In genomic region chr4:57061395-57061794, GRCh38 we compare ENCODE assay signal across 18 cellular contexts. TPM values are rescaled to one million over a fixed set of nuclear protein-coding genes. Genes with fewer than 3 reads are reported as not detected.
DNase-seq lines count a peak whose midpoint lies in the region; ATAC-seq and TF ChIP-seq lines count a peak whose summit lies in the region.
"Had no signal": no experiment of that assay in that cellular context is flagged by ENCODE, and none has a peak within 500 bp of the region (broad histone marks: within the 10 kb centered on the region; RNA-seq: fewer than 3 reads in every experiment).

No MANE protein-coding gene starts in this region.

- DNase-seq in HFFc6, result no peak
- peak; percentile 76 for DNase-seq in astrocyte of the hippocampus (ENCODE audit: low read depth, low spot score)
- no peak for DNase-seq in lower lobe of right lung
- no peak for DNase-seq in upper lobe of right lung
- DNase-seq in DMS153 treated with DMSO at 0.1 percent for 48 hours (lab: John Stamatoyannopoulos, UW; ENCODE audit: unreplicated experiment), result no peak
- no peak for DNase-seq in GM23338 (ENCODE audit: low spot score)
- DNase-seq: activated CD4-positive, alpha-beta T cell treated with anti-CD3 and anti-CD28 coated beads, Interleukin-2, amount 10 ng/mL, durations not matched to agents 7 days and 5 days; activated naive CD4-positive, alpha-beta T cell treated with anti-CD3 and anti-CD28 coated beads, Interleukin-2, amount 50 U/mL, for 16 hours; activated T-cell treated with anti-CD3 and anti-CD28 coated beads for 4 hours; central memory CD4-positive, alpha-beta T cell; endodermal cell; foreskin melanocyte; NCI-H2081; NCI-H526 treated with DMSO at 0.1 percent for 48 hours; nephron progenitor cell; OCI-M1; retina had no signal

- H3K27ac Mint-ChIP-seq in HFFc6, result peak overlapping the region; percentile 68
- H3K27ac Mint-ChIP-seq in GM23338, result no peak overlapping the region
- H3K27ac Mint-ChIP-seq: activated CD4-positive, alpha-beta T cell treated with anti-CD3 and anti-CD28 coated beads, Interleukin-2, amount 10 ng/mL, durations not matched to agents 7 days and 5 days; endodermal cell; nephron progenitor cell had no signal

- H3K9me3 ChIP-seq in lower lobe of right lung (no peaks in the 10 kb centered on the region), upper lobe of right lung (no peaks in the 10 kb centered on the region)

- intact Hi-C loops in lower lobe of right lung (cut with DNase I), result no loop called here
- intact Hi-C loops in upper lobe of right lung (cut with DNase I), result no loop called here

- H3K9me3 Mint-ChIP-seq in HFFc6 (no peaks in the 10 kb centered on the region; the same call in 1 of the 2 replicates), GM23338 (no peaks in the 10 kb centered on the region)
- H3K9me3 Mint-ChIP-seq: activated CD4-positive, alpha-beta T cell treated with anti-CD3 and anti-CD28 coated beads, Interleukin-2, amount 10 ng/mL, durations not matched to agents 7 days and 5 days; endodermal cell; nephron progenitor cell had no signal

- no peak overlapping the region for H3K27ac ChIP-seq in lower lobe of right lung
- H3K27ac ChIP-seq in upper lobe of right lung, result peak overlapping the region; percentile 38
- no peak overlapping the region for H3K27ac ChIP-seq in GM23338 (ENCODE audit: low read depth)

- H3K4me1 ChIP-seq in lower lobe of right lung, result peaks cover 41% of the 10 kb centered on the region
- peaks cover 47% of the 10 kb centered on the region for H3K4me1 ChIP-seq in upper lobe of right lung
- no peaks in the 10 kb centered on the region for H3K4me1 ChIP-seq in GM23338 (ENCODE audit: insufficient read depth)

- TF ChIP-seq CTCF in HFFc6 (IDR thresholded peaks at IDR 0.05) (no peak), lower lobe of right lung (IDR thresholded peaks at IDR 0.05) (no peak), upper lobe of right lung (IDR thresholded peaks at IDR 0.05) (no peak), GM23338 (conservative IDR thresholded peaks at IDR 0.05; ENCODE audit: low read depth in 2 of 2) (no peak)

- no peak overlapping the region for H2AFZ ChIP-seq in GM23338

- H3K4me3 Mint-ChIP-seq in HFFc6 (no peak overlapping the region), GM23338 (no peak overlapping the region)
- H3K4me3 Mint-ChIP-seq: activated CD4-positive, alpha-beta T cell treated with anti-CD3 and anti-CD28 coated beads, Interleukin-2, amount 10 ng/mL, durations not matched to agents 7 days and 5 days; endodermal cell; nephron progenitor cell had no signal

- H3K4me3 ChIP-seq in lower lobe of right lung (no peak overlapping the region), upper lobe of right lung (no peak overlapping the region), GM23338 (no peak overlapping the region)

- peaks cover 84% of the 10 kb centered on the region for H3K4me1 Mint-ChIP-seq in HFFc6 (ENCODE audit: low read depth)
- H3K4me1 Mint-ChIP-seq in GM23338, result no peaks in the 10 kb centered on the region; the same call in 2 of the 3 replicates
- H3K4me1 Mint-ChIP-seq: activated CD4-positive, alpha-beta T cell treated with anti-CD3 and anti-CD28 coated beads, Interleukin-2, amount 10 ng/mL, durations not matched to agents 7 days and 5 days; nephron progenitor cell had no signal

- H3K9me2 ChIP-seq in GM23338 (ENCODE audit: insufficient read depth), result no peaks in the 10 kb centered on the region

- H3K79me2 ChIP-seq in GM23338 (replicated peaks; ENCODE audit: insufficient read depth), result no peaks in the 10 kb centered on the region

- H3K36me3 ChIP-seq in lower lobe of right lung (no peaks in the 10 kb centered on the region), upper lobe of right lung (no peaks in the 10 kb centered on the region), GM23338 (ENCODE audit: insufficient read depth) (no peaks in the 10 kb centered on the region)

- no peaks in the 10 kb centered on the region; the same call in 1 of the 2 replicates for H3K27me3 Mint-ChIP-seq in HFFc6 (ENCODE audit: insufficient read depth)
- H3K27me3 Mint-ChIP-seq in GM23338 (ENCODE audit: insufficient read depth, low read depth, poor library complexity), result peaks cover 5% of the 10 kb centered on the region

- H3K27me3 ChIP-seq in lower lobe of right lung (ENCODE audit: low read depth) (no peaks in the 10 kb centered on the region), upper lobe of right lung (no peaks in the 10 kb centered on the region), GM23338 (ENCODE audit: insufficient read depth) (no peaks in the 10 kb centered on the region)

- no peaks in the 10 kb centered on the region for H3F3A ChIP-seq in GM23338 (replicated peaks; ENCODE audit: low read depth)

- H4K20me1 ChIP-seq in GM23338 (replicated peaks; ENCODE audit: insufficient read depth), result no peaks in the 10 kb centered on the region

- H3K36me3 Mint-ChIP-seq in HFFc6 (ENCODE audit: low read depth), result peaks cover 39% of the 10 kb centered on the region
- H3K36me3 Mint-ChIP-seq in GM23338 (ENCODE audit: low read depth), result no peaks in the 10 kb centered on the region

- H3K4me2 ChIP-seq in GM23338, result no peak overlapping the region

- ATAC-seq in lower lobe of right lung, result peak; percentile 37
- no peak for ATAC-seq in upper lobe of right lung
- no peak for ATAC-seq in GM19035 (IDR thresholded peaks at IDR 0.05; ENCODE audit: unreplicated experiment)
- no peak for ATAC-seq in GM23338

TF ChIP-seq in GM23338, 12 proteins besides CTCF, POLR2A, EP300 and RAD21 (continues in another document):
- TF ChIP-seq ETS1 (IDR thresholded peaks at IDR 0.05), result no peak
- TF ChIP-seq EZH2phosphoT487 (IDR thresholded peaks at IDR 0.05; ENCODE audit: unreplicated experiment), result no peak
- no peak for TF ChIP-seq STAT1 (IDR thresholded peaks at IDR 0.05; ENCODE audit: unreplicated experiment)
- TF ChIP-seq ZNF114 (CRISPR knock-in tag; IDR thresholded peaks at IDR 0.05), result no peak
- TF ChIP-seq EZH2 (IDR thresholded peaks at IDR 0.05; ENCODE audit: low read depth, unreplicated experiment), result no peak
- TF ChIP-seq POLR2AphosphoS5 (IDR thresholded peaks at IDR 0.05; ENCODE audit: low read depth), result no peak
- TF ChIP-seq ZNF331 (CRISPR knock-in tag; IDR thresholded peaks at IDR 0.05; ENCODE audit: low read depth), result no peak
- TF ChIP-seq NANOG (IDR thresholded peaks at IDR 0.05; ENCODE audit: borderline replicate concordance), result no peak

RNA-seq across cellular contexts. Expression of gene IGFBP7, which starts 48.8 kb away (rescaled TPM):
- 100 to 1,000 TPM; 464 to 821 (median 485) TPM for total RNA-seq in HFFc6 (2021; fragmentation: NEBNext Ultra II Directional; extraction: Animal tissue kit (Norgen Biotek cat#: 25700))
- total RNA-seq in lower lobe of right lung (322 TPM), upper lobe of right lung (661 TPM)
- 0.49 TPM in 1 of 2 replicates, not detected in the other for total RNA-seq in GM23338 (2014; rRNA removed; shearing (Covaris generic))
- polyA plus RNA-seq in GM23338 (2016; fragmentation: Nextera tagmentation; extraction: Ambion mirVana), result 7.9 and 13.2 TPM in 2 replicates

Comparison
In these comparisons a context has a peak if more than half of its experiments do, and no peak if none do; other contexts are left out.
1. ATAC-seq: peak in lower lobe of right lung (2 of 2); none in upper lobe of right lung (single experiment), GM19035 (single experiment) and GM23338 (single experiment).
2. RNA of gene IGFBP7, which starts 48.8 kb away (total RNA-seq): 661 TPM in upper lobe of right lung (single experiment), 464 to 821 TPM in HFFc6 and 322 TPM in lower lobe of right lung (single experiment); 0.49 TPM in GM23338; every median in the first group is over 100 times any median in the second.